In genomic region chr3:39150803-39151631, GRCh38 we compare ENCODE assay signal across 8 cellular contexts. TPM values are rescaled to one million over a fixed set of nuclear protein-coding genes. Genes with fewer than 3 reads are reported as not detected.
DNase-seq lines count a peak whose midpoint lies in the region; ATAC-seq and TF ChIP-seq lines count a peak whose summit lies in the region.

No MANE protein-coding gene starts in this region.

- intact Hi-C loops in ascending aorta (cut with DNase I): no loop called here
- intact Hi-C loops in left ventricle myocardium superior (cut with micrococcal nuclease): no loop called here
- intact Hi-C loops in posterior vena cava (cut with DNase I): no loop called here

- CTCF ChIA-PET in RWPE1 (lab: Yijun Ruan, JAX): no interaction called here

- peak overlapping the region; percentile 82 to 91 for H3K4me3 ChIP-seq in ascending aorta

- POLR2A ChIA-PET in RWPE1 (lab: Yijun Ruan, JAX; ENCODE audit: low non-redundant PET): interaction anchor here (1.4 kb wide), 1 partner anchor 10 kb away, joined by 3 read pairs; no protein-coding TSS in a partner anchor

- H3K36me3 ChIP-seq in ascending aorta: peaks cover 4 to 5% of the 10 kb centered on the region in 2 donors

- H3K4me1 ChIP-seq in ascending aorta: peaks cover 38 to 45% of the 10 kb centered on the region in 2 donors

- no peaks in the 10 kb centered on the region for H3K9me3 ChIP-seq in ascending aorta

- H3K27ac ChIP-seq in RWPE1 (peak overlapping the region; percentile 100), ascending aorta (peak overlapping the region; percentile 97 to 99)

- no peaks in the 10 kb centered on the region for H3K27me3 ChIP-seq in ascending aorta

- TF ChIP-seq CTCF in RWPE1 (conservative IDR thresholded peaks at IDR 0.05; ENCODE audit: low read depth): no peak
- TF ChIP-seq CTCF in ascending aorta (IDR thresholded peaks at IDR 0.05): no peak

- ATAC-seq in left ventricle myocardium superior (peak; percentile 40), GM21423 (IDR thresholded peaks at IDR 0.05; ENCODE audit: unreplicated experiment) (no peak)

- peak; percentile 51 for DNase-seq in DMS53 (lab: John Stamatoyannopoulos, UW)
- no peak for DNase-seq in DMS53 treated with DMSO at 0.1 percent for 48 hours (lab: John Stamatoyannopoulos, UW; ENCODE audit: unreplicated experiment)
- DNase-seq in RWPE1 (ENCODE audit: low spot score): peak; percentile 82
- peak; percentile 84 to 98 for DNase-seq in ascending aorta (ENCODE audit: low spot score in 2 of 2)
- DNase-seq in left ventricle myocardium superior: peak; percentile 86
- DNase-seq in posterior vena cava (ENCODE audit: low spot score): peak; percentile 97
- no peak for DNase-seq in NCI-H774 (lab: John Stamatoyannopoulos, UW)

RNA-seq across cellular contexts. Expression of gene CSRNP1, which starts 2.4 kb away (rescaled TPM):
- total RNA-seq in ascending aorta (176 TPM), left ventricle myocardium superior (11.2 TPM), posterior vena cava (10 to 100 TPM; 23.5 to 61.4 TPM)

RNA-seq across cellular contexts. Expression of gene XIRP1, which starts 41.4 kb away (rescaled TPM):
- total RNA-seq in ascending aorta (not detected), left ventricle myocardium superior (263 TPM), posterior vena cava (1 to 10 TPM in 1 of 2 donors, under 1 TPM in 1; 0.23 to 7.1 TPM)

RNA-seq across cellular contexts. Expression of gene TTC21A, which starts 43.5 kb away (rescaled TPM):
- 0.43 TPM for total RNA-seq in ascending aorta
- 1.1 TPM for total RNA-seq in left ventricle myocardium superior
- 1 to 10 TPM; 3.0 to 5.4 TPM for total RNA-seq in posterior vena cava

RNA-seq across cellular contexts. Expression of gene GORASP1, which starts 43.6 kb away (rescaled TPM):
- total RNA-seq in ascending aorta (186 TPM), left ventricle myocardium superior (50.6 TPM), posterior vena cava (10 to 100 TPM; 50.8 to 61.8 TPM)

Comparison
In these comparisons a context has a peak if more than half of its experiments do, and no peak if none do; other contexts are left out.
1. DNase-seq: peak in DMS53 (single experiment), RWPE1 (single experiment), ascending aorta (2 of 2), left ventricle myocardium superior (single experiment) and posterior vena cava (single experiment); none in DMS53 treated with DMSO at 0.1 percent for 48 hours (single experiment) and NCI-H774 (single experiment).
2. RNA of gene XIRP1, which starts 41.4 kb away (total RNA-seq): 263 TPM in left ventricle myocardium superior (single experiment); 0.23 to 7.1 TPM in posterior vena cava and not detected in ascending aorta (single experiment); every median in the first group is over 10 times any median in the second.